Comparison of ENCODE assay signal across 1 cellular context in the genomic region with DNA sequence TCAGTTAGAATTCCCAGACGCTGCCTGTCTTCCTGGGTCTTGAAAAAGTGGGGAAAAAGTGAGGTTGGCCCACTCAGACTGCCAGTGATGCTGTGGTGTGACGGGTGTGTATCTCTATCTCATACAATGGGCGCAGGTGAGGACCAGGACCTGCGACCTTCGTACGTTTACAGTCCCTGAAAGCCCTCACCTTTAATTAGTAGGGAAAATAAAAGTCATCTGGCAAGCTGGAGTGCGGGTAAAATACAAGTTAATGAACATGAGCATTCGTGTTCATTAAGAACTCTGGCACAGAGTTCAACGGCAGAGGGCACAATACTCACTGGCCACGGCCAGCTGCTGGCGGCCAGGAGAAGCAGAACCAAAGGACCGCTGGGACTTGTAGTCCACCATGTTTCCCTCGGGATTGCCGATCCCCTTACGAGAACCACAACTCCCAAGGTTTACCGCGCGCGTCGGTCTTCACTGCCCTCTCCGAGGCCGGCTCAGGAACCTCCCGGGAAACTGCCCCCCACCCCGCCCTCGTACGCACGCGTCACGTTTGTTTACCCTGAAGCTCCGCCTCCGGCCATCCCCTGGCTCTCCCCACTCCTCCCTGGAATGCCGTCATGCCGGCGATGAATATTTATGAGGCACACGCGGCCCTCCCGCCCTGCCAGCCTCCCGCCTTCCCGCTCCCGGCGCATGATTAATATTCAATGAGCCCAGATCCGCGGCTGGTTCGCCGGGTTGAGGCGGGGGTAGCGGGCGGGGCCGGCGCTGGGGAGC.
TF ChIP-seq lines count a peak whose summit lies in the region.

No MANE protein-coding gene starts in this region.

TF ChIP-seq in HEK293, 187 proteins besides CTCF, POLR2A, EP300 and RAD21 (continued from another document and continues in another):
- TF ChIP-seq, protein P1, sequence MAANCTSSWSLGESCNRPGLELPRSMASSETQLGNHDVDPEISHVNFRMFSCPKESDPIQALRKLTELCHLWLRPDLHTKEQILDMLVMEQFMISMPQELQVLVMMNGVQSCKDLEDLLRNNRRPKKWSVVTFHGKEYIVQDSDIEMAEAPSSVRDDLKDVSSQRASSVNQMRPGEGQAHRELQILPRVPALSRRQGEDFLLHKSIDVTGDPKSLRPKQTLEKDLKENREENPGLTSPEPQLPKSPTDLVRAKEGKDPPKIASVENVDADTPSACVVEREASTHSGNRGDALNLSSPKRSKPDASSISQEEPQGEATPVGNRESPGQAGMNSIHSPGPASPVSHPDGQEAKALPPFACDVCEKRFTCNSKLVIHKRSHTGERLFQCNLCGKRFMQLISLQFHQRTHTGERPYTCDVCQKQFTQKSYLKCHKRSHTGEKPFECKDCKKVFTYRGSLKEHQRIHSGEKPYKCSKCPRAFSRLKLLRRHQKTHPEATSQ (tag by site-specific recombination; IDR thresholded peaks at IDR 0.05), result no peak
- no peak for TF ChIP-seq GLI4 (tag by site-specific recombination; IDR thresholded peaks at IDR 0.05)
- TF ChIP-seq SP3 (tag by site-specific recombination; IDR thresholded peaks at IDR 0.05), result peak; percentile 97
- TF ChIP-seq ZNF146 (tag by site-specific recombination; IDR thresholded peaks at IDR 0.05), result no peak
- peak; percentile 98 for TF ChIP-seq GLIS2 (tag by site-specific recombination; IDR thresholded peaks at IDR 0.05)
- no peak for TF ChIP-seq ZNF843 (tag by site-specific recombination; IDR thresholded peaks at IDR 0.05)
- no peak for TF ChIP-seq ZNF530 (tag by site-specific recombination; IDR thresholded peaks at IDR 0.05; ENCODE audit: low read depth)
- TF ChIP-seq ZNF501 (tag by site-specific recombination; IDR thresholded peaks at IDR 0.05), result peak; percentile 58; the same call in 1 of the 2 replicates
- TF ChIP-seq ZBTB8A (tag by site-specific recombination; IDR thresholded peaks at IDR 0.05), result peak; percentile 87
- TF ChIP-seq ZNF239 (tag by site-specific recombination; IDR thresholded peaks at IDR 0.05), result no peak
- TF ChIP-seq ZNF391 (tag by site-specific recombination; IDR thresholded peaks at IDR 0.05; ENCODE audit: borderline replicate concordance, low read depth), result no peak
- TF ChIP-seq ZNF610 (tag by site-specific recombination; IDR thresholded peaks at IDR 0.05; ENCODE audit: borderline replicate concordance), result no peak
- TF ChIP-seq ZIC2 (tag by site-specific recombination; IDR thresholded peaks at IDR 0.05), result 0 out of 2 replicates have a peak, but pooled peaks have one; percentile 36
- TF ChIP-seq ZNF202 (tag by site-specific recombination; IDR thresholded peaks at IDR 0.05; ENCODE audit: borderline replicate concordance), result no peak
- no peak for TF ChIP-seq ZNF416 (tag by site-specific recombination; IDR thresholded peaks at IDR 0.05)
- TF ChIP-seq GLIS1 (tag by site-specific recombination; IDR thresholded peaks at IDR 0.05), result peak; percentile 87
- TF ChIP-seq, protein P2, sequence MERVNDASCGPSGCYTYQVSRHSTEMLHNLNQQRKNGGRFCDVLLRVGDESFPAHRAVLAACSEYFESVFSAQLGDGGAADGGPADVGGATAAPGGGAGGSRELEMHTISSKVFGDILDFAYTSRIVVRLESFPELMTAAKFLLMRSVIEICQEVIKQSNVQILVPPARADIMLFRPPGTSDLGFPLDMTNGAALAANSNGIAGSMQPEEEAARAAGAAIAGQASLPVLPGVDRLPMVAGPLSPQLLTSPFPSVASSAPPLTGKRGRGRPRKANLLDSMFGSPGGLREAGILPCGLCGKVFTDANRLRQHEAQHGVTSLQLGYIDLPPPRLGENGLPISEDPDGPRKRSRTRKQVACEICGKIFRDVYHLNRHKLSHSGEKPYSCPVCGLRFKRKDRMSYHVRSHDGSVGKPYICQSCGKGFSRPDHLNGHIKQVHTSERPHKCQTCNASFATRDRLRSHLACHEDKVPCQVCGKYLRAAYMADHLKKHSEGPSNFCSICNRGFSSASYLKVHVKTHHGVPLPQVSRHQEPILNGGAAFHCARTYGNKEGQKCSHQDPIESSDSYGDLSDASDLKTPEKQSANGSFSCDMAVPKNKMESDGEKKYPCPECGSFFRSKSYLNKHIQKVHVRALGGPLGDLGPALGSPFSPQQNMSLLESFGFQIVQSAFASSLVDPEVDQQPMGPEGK (tag by site-specific recombination; IDR thresholded peaks at IDR 0.05), result peak; percentile 86
- TF ChIP-seq IKZF3 (tag by site-specific recombination; IDR thresholded peaks at IDR 0.05), result peak; percentile 98
- TF ChIP-seq ZNF121 (tag by site-specific recombination; IDR thresholded peaks at IDR 0.05), result no peak
- TF ChIP-seq ZNF157 (tag by site-specific recombination; IDR thresholded peaks at IDR 0.05), result no peak
- TF ChIP-seq ZNF585B (tag by site-specific recombination; IDR thresholded peaks at IDR 0.05), result no peak
- no peak for TF ChIP-seq ZNF747 (tag by site-specific recombination; IDR thresholded peaks at IDR 0.05)
- TF ChIP-seq ZNF548 (tag by site-specific recombination; IDR thresholded peaks at IDR 0.05), result no peak
- TF ChIP-seq HOXC10 (CRISPR knock-in tag; IDR thresholded peaks at IDR 0.05), result no peak
- TF ChIP-seq ZNF837 (tag by site-specific recombination; IDR thresholded peaks at IDR 0.05), result no peak
- TF ChIP-seq, protein P3, sequence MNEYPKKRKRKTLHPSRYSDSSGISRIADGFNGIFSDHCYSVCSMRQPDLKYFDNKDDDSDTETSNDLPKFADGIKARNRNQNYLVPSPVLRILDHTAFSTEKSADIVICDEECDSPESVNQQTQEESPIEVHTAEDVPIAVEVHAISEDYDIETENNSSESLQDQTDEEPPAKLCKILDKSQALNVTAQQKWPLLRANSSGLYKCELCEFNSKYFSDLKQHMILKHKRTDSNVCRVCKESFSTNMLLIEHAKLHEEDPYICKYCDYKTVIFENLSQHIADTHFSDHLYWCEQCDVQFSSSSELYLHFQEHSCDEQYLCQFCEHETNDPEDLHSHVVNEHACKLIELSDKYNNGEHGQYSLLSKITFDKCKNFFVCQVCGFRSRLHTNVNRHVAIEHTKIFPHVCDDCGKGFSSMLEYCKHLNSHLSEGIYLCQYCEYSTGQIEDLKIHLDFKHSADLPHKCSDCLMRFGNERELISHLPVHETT (tag by site-specific recombination; IDR thresholded peaks at IDR 0.05), result no peak
- peak; percentile 51; the same call in 1 of the 2 replicates for TF ChIP-seq KLF9 (tag by site-specific recombination; IDR thresholded peaks at IDR 0.05; ENCODE audit: low read depth)
- TF ChIP-seq EGR2 (tag by site-specific recombination; IDR thresholded peaks at IDR 0.05; ENCODE audit: low read depth), result peak; percentile 55; the same call in 1 of the 2 replicates
- TF ChIP-seq ZSCAN23 (tag by site-specific recombination; IDR thresholded peaks at IDR 0.05), result no peak
- TF ChIP-seq, protein P4, sequence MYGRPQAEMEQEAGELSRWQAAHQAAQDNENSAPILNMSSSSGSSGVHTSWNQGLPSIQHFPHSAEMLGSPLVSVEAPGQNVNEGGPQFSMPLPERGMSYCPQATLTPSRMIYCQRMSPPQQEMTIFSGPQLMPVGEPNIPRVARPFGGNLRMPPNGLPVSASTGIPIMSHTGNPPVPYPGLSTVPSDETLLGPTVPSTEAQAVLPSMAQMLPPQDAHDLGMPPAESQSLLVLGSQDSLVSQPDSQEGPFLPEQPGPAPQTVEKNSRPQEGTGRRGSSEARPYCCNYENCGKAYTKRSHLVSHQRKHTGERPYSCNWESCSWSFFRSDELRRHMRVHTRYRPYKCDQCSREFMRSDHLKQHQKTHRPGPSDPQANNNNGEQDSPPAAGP (tag by site-specific recombination; IDR thresholded peaks at IDR 0.05), result no peak; the same call in 1 of the 2 replicates
- TF ChIP-seq ZNF223 (tag by site-specific recombination; IDR thresholded peaks at IDR 0.05), result no peak
- peak; percentile 87 for TF ChIP-seq SP7 (tag by site-specific recombination; IDR thresholded peaks at IDR 0.05)
- TF ChIP-seq REPIN1 (tag by site-specific recombination; IDR thresholded peaks at IDR 0.05; ENCODE audit: low read depth), result no peak
- TF ChIP-seq TCF7L2 (IDR thresholded peaks at IDR 0.05; ENCODE audit: borderline replicate concordance, low read depth, low read length), result no peak
- TF ChIP-seq ZNF777 (tag by site-specific recombination; IDR thresholded peaks at IDR 0.05; ENCODE audit: borderline replicate concordance), result no peak
- TF ChIP-seq ZNF624 (tag by site-specific recombination; IDR thresholded peaks at IDR 0.05), result no peak
- TF ChIP-seq, protein P5, sequence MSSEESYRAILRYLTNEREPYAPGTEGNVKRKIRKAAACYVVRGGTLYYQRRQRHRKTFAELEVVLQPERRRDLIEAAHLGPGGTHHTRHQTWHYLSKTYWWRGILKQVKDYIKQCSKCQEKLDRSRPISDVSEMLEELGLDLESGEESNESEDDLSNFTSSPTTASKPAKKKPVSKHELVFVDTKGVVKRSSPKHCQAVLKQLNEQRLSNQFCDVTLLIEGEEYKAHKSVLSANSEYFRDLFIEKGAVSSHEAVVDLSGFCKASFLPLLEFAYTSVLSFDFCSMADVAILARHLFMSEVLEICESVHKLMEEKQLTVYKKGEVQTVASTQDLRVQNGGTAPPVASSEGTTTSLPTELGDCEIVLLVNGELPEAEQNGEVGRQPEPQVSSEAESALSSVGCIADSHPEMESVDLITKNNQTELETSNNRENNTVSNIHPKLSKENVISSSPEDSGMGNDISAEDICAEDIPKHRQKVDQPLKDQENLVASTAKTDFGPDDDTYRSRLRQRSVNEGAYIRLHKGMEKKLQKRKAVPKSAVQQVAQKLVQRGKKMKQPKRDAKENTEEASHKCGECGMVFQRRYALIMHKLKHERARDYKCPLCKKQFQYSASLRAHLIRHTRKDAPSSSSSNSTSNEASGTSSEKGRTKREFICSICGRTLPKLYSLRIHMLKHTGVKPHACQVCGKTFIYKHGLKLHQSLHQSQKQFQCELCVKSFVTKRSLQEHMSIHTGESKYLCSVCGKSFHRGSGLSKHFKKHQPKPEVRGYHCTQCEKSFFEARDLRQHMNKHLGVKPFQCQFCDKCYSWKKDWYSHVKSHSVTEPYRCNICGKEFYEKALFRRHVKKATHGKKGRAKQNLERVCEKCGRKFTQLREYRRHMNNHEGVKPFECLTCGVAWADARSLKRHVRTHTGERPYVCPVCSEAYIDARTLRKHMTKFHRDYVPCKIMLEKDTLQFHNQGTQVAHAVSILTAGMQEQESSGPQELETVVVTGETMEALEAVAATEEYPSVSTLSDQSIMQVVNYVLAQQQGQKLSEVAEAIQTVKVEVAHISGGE (tag by site-specific recombination; conservative IDR thresholded peaks at IDR 0.05; ENCODE audit: low read depth), result no peak; the same call in none of the 2 replicates
- TF ChIP-seq SCRT2 (tag by site-specific recombination; IDR thresholded peaks at IDR 0.05), result no peak
- TF ChIP-seq ZNF114 (tag by site-specific recombination; IDR thresholded peaks at IDR 0.05), result no peak
- peak; percentile 99 for TF ChIP-seq ZNF335 (tag by site-specific recombination; conservative IDR thresholded peaks at IDR 0.05)
- TF ChIP-seq ZNF16 (tag by site-specific recombination; IDR thresholded peaks at IDR 0.05; ENCODE audit: low read depth), result no peak
- TF ChIP-seq, protein P6, sequence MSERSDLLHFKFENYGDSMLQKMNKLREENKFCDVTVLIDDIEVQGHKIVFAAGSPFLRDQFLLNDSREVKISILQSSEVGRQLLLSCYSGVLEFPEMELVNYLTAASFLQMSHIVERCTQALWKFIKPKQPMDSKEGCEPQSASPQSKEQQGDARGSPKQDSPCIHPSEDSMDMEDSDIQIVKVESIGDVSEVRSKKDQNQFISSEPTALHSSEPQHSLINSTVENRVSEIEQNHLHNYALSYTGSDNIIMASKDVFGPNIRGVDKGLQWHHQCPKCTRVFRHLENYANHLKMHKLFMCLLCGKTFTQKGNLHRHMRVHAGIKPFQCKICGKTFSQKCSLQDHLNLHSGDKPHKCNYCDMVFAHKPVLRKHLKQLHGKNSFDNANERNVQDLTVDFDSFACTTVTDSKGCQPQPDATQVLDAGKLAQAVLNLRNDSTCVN (tag by site-specific recombination; optimal IDR thresholded peaks at IDR 0.05), result peak; percentile 61
- TF ChIP-seq ZNF521 (tag by site-specific recombination; IDR thresholded peaks at IDR 0.05), result no peak
- no peak for TF ChIP-seq ZNF660 (tag by site-specific recombination; IDR thresholded peaks at IDR 0.05)
- TF ChIP-seq, protein P7, sequence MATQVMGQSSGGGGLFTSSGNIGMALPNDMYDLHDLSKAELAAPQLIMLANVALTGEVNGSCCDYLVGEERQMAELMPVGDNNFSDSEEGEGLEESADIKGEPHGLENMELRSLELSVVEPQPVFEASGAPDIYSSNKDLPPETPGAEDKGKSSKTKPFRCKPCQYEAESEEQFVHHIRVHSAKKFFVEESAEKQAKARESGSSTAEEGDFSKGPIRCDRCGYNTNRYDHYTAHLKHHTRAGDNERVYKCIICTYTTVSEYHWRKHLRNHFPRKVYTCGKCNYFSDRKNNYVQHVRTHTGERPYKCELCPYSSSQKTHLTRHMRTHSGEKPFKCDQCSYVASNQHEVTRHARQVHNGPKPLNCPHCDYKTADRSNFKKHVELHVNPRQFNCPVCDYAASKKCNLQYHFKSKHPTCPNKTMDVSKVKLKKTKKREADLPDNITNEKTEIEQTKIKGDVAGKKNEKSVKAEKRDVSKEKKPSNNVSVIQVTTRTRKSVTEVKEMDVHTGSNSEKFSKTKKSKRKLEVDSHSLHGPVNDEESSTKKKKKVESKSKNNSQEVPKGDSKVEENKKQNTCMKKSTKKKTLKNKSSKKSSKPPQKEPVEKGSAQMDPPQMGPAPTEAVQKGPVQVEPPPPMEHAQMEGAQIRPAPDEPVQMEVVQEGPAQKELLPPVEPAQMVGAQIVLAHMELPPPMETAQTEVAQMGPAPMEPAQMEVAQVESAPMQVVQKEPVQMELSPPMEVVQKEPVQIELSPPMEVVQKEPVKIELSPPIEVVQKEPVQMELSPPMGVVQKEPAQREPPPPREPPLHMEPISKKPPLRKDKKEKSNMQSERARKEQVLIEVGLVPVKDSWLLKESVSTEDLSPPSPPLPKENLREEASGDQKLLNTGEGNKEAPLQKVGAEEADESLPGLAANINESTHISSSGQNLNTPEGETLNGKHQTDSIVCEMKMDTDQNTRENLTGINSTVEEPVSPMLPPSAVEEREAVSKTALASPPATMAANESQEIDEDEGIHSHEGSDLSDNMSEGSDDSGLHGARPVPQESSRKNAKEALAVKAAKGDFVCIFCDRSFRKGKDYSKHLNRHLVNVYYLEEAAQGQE (tag by site-specific recombination; IDR thresholded peaks at IDR 0.05), result no peak
- no peak for TF ChIP-seq ZNF707 (tag by site-specific recombination; IDR thresholded peaks at IDR 0.05)
- no peak for TF ChIP-seq ZBTB7A (tag by site-specific recombination; IDR thresholded peaks at IDR 0.05; ENCODE audit: low read depth)
- TF ChIP-seq KLF7 (tag by site-specific recombination; IDR thresholded peaks at IDR 0.05; ENCODE audit: borderline replicate concordance), result no peak; the same call in 1 of the 2 replicates
- TF ChIP-seq ZNF221 (tag by site-specific recombination; IDR thresholded peaks at IDR 0.05; ENCODE audit: borderline replicate concordance), result no peak
- TF ChIP-seq ZNF211 (tag by site-specific recombination; IDR thresholded peaks at IDR 0.05; ENCODE audit: low read depth), result no peak
- TF ChIP-seq, protein P8, sequence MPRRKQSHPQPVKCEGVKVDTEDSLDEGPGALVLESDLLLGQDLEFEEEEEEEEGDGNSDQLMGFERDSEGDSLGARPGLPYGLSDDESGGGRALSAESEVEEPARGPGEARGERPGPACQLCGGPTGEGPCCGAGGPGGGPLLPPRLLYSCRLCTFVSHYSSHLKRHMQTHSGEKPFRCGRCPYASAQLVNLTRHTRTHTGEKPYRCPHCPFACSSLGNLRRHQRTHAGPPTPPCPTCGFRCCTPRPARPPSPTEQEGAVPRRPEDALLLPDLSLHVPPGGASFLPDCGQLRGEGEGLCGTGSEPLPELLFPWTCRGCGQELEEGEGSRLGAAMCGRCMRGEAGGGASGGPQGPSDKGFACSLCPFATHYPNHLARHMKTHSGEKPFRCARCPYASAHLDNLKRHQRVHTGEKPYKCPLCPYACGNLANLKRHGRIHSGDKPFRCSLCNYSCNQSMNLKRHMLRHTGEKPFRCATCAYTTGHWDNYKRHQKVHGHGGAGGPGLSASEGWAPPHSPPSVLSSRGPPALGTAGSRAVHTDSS (tag by site-specific recombination; IDR thresholded peaks at IDR 0.05), result no peak
